Comparison of ENCODE assay signal across 15 cellular contexts in genomic region chr6:123810948-123811347, GRCh38. TPM values are rescaled to one million over a fixed set of nuclear protein-coding genes. Genes with fewer than 3 reads are reported as not detected.
DNase-seq lines count a peak whose midpoint lies in the region; ATAC-seq and TF ChIP-seq lines count a peak whose summit lies in the region.
"Had no signal": no experiment of that assay in that cellular context is flagged by ENCODE, and none has a peak within 500 bp of the region (broad histone marks: within the 10 kb centered on the region; RNA-seq: fewer than 3 reads in every experiment).

No MANE protein-coding gene starts in this region.

- H3K27me3 ChIP-seq in dorsolateral prefrontal cortex (no peaks in the 10 kb centered on the region), left lung (peaks cover 9 to 17% of the 10 kb centered on the region in 2 donors)

- H3K27ac ChIP-seq in dorsolateral prefrontal cortex (peak overlapping the region in 56 of 59 donors; percentile 8 to 93 (median 79)), left lung (no peak overlapping the region)

- DNase-seq in NCI-H2196 (lab: John Stamatoyannopoulos, UW; ENCODE audit: unreplicated experiment) (peak; percentile 17), NCI-H2196 treated with DMSO at 0.1 percent for 48 hours (lab: John Stamatoyannopoulos, UW; ENCODE audit: unreplicated experiment) (no peak), NCI-H69 (lab: John Stamatoyannopoulos, UW) (peak; percentile 45), dorsolateral prefrontal cortex (no peak), superior temporal gyrus (ENCODE audit: extremely low spot score) (peak; percentile 78), left lung (no peak), Right ventricle myocardium inferior (ENCODE audit: missing footprints) (no peak)
- DNase-seq in activated naive CD4-positive, alpha-beta T cell (lab: John Stamatoyannopoulos, UW): no peak
- DNase-seq: CD8-positive, alpha-beta T cell; COR-L47; DMS153; GF-D8; HCEC 1CT; HFFc6 had no signal

- H3K4me1 ChIP-seq in left lung: no peaks in the 10 kb centered on the region

- intact Hi-C loops in dorsolateral prefrontal cortex (cut with DNase I): no loop called here
- intact Hi-C loops in left lung (cut with DNase I): no loop called here
- intact Hi-C loops in Right ventricle myocardium inferior (cut with DNase I): no loop called here

- no peak for TF ChIP-seq CTCF in dorsolateral prefrontal cortex (IDR thresholded peaks at IDR 0.05 in 54 of 56, conservative IDR thresholded peaks at IDR 0.05 in 2 of 56; ENCODE audit: low read depth in 1 of 56, partially characterized antibody in 56 of 56)
- no peak for TF ChIP-seq CTCF in left lung (IDR thresholded peaks at IDR 0.05)

- no peaks in the 10 kb centered on the region for H3K9me3 ChIP-seq in left lung

- no peaks in the 10 kb centered on the region for H3K36me3 ChIP-seq in left lung

- ATAC-seq in left lung (no peak), Right ventricle myocardium inferior (no peak)
- ATAC-seq: CD8-positive, alpha-beta T cell; HepG2 had no signal

- H3K4me3 ChIP-seq in dorsolateral prefrontal cortex: peak overlapping the region in 6 of 59 donors; percentile 24 to 55 (median 50)
- no peak overlapping the region for H3K4me3 ChIP-seq in left lung

RNA-seq across cellular contexts. Expression of gene NKAIN2, which starts 7.3 kb away (rescaled TPM):
- total RNA-seq in dorsolateral prefrontal cortex (100 to 1,000 TPM in 4 of 120 experiments, 10 to 100 TPM in 116; 19.9 to 121 (median 54.2) TPM), left lung (not detected), Right ventricle myocardium inferior (0.30 TPM)
- total RNA-seq: CD8-positive, alpha-beta T cell; HepG2; HFFc6 had no signal

Comparison
In these comparisons a context has a peak if more than half of its experiments do, and no peak if none do; other contexts are left out.
1. DNase-seq: peak in NCI-H2196 (single experiment), NCI-H69 (single experiment) and superior temporal gyrus (single experiment); none in NCI-H2196 treated with DMSO at 0.1 percent for 48 hours (single experiment), dorsolateral prefrontal cortex (0 of 10), left lung (0 of 2), Right ventricle myocardium inferior (single experiment) and activated naive CD4-positive, alpha-beta T cell (0 of 4).
2. H3K27ac ChIP-seq: peak in dorsolateral prefrontal cortex (56 of 59); none in left lung (0 of 2).
3. RNA of gene NKAIN2, which starts 7.3 kb away (total RNA-seq): 19.9 to 121 TPM in dorsolateral prefrontal cortex; 0.30 TPM in Right ventricle myocardium inferior (single experiment) and not detected in left lung; every median in the first group is over 10 times any median in the second.